1 cellular context compared by ENCODE assay signal in the genomic region with DNA sequence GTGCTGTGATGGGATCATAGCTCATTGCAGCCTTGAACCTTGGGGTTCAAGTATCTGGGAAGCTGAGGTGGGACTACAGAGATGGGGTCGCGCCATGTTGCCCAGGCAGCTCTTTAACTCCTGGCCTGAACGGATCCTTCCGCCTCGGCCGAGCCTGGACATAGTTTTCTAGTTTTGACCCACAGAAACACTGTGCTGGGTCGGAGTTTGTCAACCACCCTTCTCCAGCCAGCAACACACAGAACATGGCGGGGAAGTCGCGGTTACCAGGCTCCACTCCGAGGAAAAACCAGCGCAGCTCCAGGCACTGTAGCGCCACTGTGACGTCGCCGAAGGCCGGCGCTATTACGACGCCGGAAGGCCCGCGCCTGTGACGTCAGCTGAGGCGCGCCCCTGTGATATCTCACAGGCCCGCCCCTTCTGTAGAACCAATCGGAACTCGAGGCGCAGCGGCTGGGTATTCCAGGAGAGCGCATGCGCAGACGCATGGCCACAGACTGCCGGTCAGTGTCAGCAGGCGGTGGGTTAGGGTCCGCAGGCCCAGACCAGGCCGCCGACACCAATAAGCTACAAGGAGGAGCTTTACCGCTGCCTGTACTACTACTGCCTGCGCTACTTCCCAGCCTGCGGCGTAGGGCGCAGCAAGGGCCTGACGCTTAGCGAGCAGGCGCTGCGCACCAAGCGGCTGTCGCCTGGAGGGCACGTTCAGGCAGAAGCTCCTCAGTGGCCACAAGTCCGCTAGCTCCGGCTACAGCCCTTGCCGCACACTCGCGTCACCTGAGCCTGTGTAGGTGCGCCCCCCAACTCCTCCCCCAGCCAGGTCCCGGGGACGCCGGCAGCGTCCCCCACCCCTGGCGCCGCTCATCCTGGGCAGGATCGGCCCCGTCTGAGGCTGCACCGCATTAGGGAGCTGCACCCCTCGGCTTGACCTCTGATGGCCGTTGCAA.
TF ChIP-seq lines count a peak whose summit lies in the region.

No MANE protein-coding gene starts in this region.

TF ChIP-seq in HepG2, 621 proteins besides CTCF, POLR2A, EP300 and RAD21 (continued from another document and continues in another):
- TF ChIP-seq ZGPAT (CRISPR knock-in tag; IDR thresholded peaks at IDR 0.05): peak; percentile 95
- TF ChIP-seq, protein P1, sequence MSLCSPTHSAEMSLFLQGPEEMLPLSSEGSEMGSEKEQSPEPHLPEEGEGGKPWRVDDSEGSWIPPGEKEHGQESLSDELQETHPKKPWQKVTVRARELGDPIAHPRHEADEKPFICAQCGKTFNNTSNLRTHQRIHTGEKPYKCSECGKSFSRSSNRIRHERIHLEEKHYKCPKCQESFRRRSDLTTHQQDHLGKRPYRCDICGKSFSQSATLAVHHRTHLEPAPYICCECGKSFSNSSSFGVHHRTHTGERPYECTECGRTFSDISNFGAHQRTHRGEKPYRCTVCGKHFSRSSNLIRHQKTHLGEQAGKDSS (CRISPR knock-in tag; IDR thresholded peaks at IDR 0.05; ENCODE audit: borderline replicate concordance, low read depth): 0 out of 2 replicates have a peak, but pooled peaks have one; percentile 63
- no peak for TF ChIP-seq RARG (CRISPR knock-in tag; IDR thresholded peaks at IDR 0.05; ENCODE audit: low read depth)
- peak; percentile 82 for TF ChIP-seq ELF1 (CRISPR knock-in tag; IDR thresholded peaks at IDR 0.05)
- no peak for TF ChIP-seq CEBPB (IDR thresholded peaks at IDR 0.05; ENCODE audit: borderline replicate concordance, low read depth, low read length)
- TF ChIP-seq ETV6 (CRISPR knock-in tag; conservative IDR thresholded peaks at IDR 0.05): 0 out of 2 replicates have a peak, but pooled peaks have one; percentile 75
- peak; percentile 80 for TF ChIP-seq MED1 (CRISPR knock-in tag; IDR thresholded peaks at IDR 0.05)
- TF ChIP-seq ZNF121 (CRISPR knock-in tag; IDR thresholded peaks at IDR 0.05): peak; percentile 98
- peak; percentile 91; the same call in 1 of the 2 replicates for TF ChIP-seq IRF9 (CRISPR knock-in tag; IDR thresholded peaks at IDR 0.05; ENCODE audit: borderline replicate concordance)
- TF ChIP-seq ZNF7 (CRISPR knock-in tag; IDR thresholded peaks at IDR 0.05): peak; percentile 44; the same call in 1 of the 2 replicates
- peak; percentile 82; the same call in 1 of the 2 replicates for TF ChIP-seq MTF1 (CRISPR knock-in tag; IDR thresholded peaks at IDR 0.05)
- TF ChIP-seq KDM6A (CRISPR knock-in tag; IDR thresholded peaks at IDR 0.05; ENCODE audit: low read depth): no peak
- peak; percentile 69 for TF ChIP-seq EED (CRISPR knock-in tag; IDR thresholded peaks at IDR 0.05)
- TF ChIP-seq HNRNPLL (IDR thresholded peaks at IDR 0.05; ENCODE audit: low read depth, low read length, poor library complexity, severe bottlenecking): peak; percentile 94
- TF ChIP-seq MTA1 (CRISPR knock-in tag; IDR thresholded peaks at IDR 0.05; ENCODE audit: borderline replicate concordance): peak; percentile 52; the same call in 1 of the 2 replicates
- no peak for TF ChIP-seq HNF4G (IDR thresholded peaks at IDR 0.05; ENCODE audit: borderline replicate concordance, low read depth, low read length)
- no peak for TF ChIP-seq HNF4G (CRISPR knock-in tag; IDR thresholded peaks at IDR 0.05; ENCODE audit: borderline replicate concordance, low read depth)
- TF ChIP-seq BORCS8-MEF2B (CRISPR knock-in tag; IDR thresholded peaks at IDR 0.05): peak; percentile 95
- 0 out of 2 replicates have a peak, but pooled peaks have one; percentile 85 for TF ChIP-seq SAFB2 (CRISPR knock-in tag; IDR thresholded peaks at IDR 0.05; ENCODE audit: borderline replicate concordance, low read depth)
- TF ChIP-seq ZNF180 (CRISPR knock-in tag; IDR thresholded peaks at IDR 0.05; ENCODE audit: borderline replicate concordance, low read depth): no peak
- no peak for TF ChIP-seq ZNF75D (CRISPR knock-in tag; IDR thresholded peaks at IDR 0.05; ENCODE audit: borderline replicate concordance)
- peak; percentile 43 for TF ChIP-seq RXRB (CRISPR knock-in tag; IDR thresholded peaks at IDR 0.05; ENCODE audit: borderline replicate concordance)
- peak; percentile 57 for TF ChIP-seq GABPA (IDR thresholded peaks at IDR 0.05; ENCODE audit: low read depth, low read length)
- peak; percentile 91 for TF ChIP-seq GABPA (CRISPR knock-in tag; IDR thresholded peaks at IDR 0.05; ENCODE audit: low read depth)
- TF ChIP-seq, protein P2, sequence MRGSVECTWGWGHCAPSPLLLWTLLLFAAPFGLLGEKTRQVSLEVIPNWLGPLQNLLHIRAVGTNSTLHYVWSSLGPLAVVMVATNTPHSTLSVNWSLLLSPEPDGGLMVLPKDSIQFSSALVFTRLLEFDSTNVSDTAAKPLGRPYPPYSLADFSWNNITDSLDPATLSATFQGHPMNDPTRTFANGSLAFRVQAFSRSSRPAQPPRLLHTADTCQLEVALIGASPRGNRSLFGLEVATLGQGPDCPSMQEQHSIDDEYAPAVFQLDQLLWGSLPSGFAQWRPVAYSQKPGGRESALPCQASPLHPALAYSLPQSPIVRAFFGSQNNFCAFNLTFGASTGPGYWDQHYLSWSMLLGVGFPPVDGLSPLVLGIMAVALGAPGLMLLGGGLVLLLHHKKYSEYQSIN (CRISPR knock-in tag; IDR thresholded peaks at IDR 0.05; ENCODE audit: borderline replicate concordance): no peak
- TF ChIP-seq ZNF572 (CRISPR knock-in tag; IDR thresholded peaks at IDR 0.05): peak; percentile 85
- TF ChIP-seq, protein P3, sequence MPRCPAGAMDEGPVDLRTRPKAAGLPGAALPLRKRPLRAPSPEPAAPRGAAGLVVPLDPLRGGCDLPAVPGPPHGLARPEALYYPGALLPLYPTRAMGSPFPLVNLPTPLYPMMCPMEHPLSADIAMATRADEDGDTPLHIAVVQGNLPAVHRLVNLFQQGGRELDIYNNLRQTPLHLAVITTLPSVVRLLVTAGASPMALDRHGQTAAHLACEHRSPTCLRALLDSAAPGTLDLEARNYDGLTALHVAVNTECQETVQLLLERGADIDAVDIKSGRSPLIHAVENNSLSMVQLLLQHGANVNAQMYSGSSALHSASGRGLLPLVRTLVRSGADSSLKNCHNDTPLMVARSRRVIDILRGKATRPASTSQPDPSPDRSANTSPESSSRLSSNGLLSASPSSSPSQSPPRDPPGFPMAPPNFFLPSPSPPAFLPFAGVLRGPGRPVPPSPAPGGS (CRISPR knock-in tag; IDR thresholded peaks at IDR 0.05): peak; percentile 93; the same call in 1 of the 2 replicates
- peak; percentile 47; the same call in 1 of the 2 replicates for TF ChIP-seq ZNF839 (CRISPR knock-in tag; IDR thresholded peaks at IDR 0.05; ENCODE audit: borderline replicate concordance)
- TF ChIP-seq, protein P4, sequence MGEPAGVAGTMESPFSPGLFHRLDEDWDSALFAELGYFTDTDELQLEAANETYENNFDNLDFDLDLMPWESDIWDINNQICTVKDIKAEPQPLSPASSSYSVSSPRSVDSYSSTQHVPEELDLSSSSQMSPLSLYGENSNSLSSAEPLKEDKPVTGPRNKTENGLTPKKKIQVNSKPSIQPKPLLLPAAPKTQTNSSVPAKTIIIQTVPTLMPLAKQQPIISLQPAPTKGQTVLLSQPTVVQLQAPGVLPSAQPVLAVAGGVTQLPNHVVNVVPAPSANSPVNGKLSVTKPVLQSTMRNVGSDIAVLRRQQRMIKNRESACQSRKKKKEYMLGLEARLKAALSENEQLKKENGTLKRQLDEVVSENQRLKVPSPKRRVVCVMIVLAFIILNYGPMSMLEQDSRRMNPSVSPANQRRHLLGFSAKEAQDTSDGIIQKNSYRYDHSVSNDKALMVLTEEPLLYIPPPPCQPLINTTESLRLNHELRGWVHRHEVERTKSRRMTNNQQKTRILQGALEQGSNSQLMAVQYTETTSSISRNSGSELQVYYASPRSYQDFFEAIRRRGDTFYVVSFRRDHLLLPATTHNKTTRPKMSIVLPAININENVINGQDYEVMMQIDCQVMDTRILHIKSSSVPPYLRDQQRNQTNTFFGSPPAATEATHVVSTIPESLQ (CRISPR knock-in tag; conservative IDR thresholded peaks at IDR 0.05): no peak
- TF ChIP-seq ZNF784 (CRISPR knock-in tag; IDR thresholded peaks at IDR 0.05; ENCODE audit: borderline replicate concordance): peak; percentile 84
- peak; percentile 94; the same call in 1 of the 2 replicates for TF ChIP-seq ZNF232 (CRISPR knock-in tag; IDR thresholded peaks at IDR 0.05; ENCODE audit: borderline replicate concordance)
- peak; percentile 64 to 72; a peak in 3 of 4 replicates for TF ChIP-seq HMGXB4 (CRISPR knock-in tag; IDR thresholded peaks at IDR 0.05; ENCODE audit: borderline replicate concordance in 1 of 2, low read depth in 1 of 2)
- TF ChIP-seq ZNF639 (CRISPR knock-in tag; conservative IDR thresholded peaks at IDR 0.05): peak; percentile 76; the same call in 1 of the 2 replicates
- TF ChIP-seq ZNF879 (CRISPR knock-in tag; IDR thresholded peaks at IDR 0.05): peak; percentile 94
- TF ChIP-seq ZNF841 (CRISPR knock-in tag; IDR thresholded peaks at IDR 0.05; ENCODE audit: borderline replicate concordance): peak; percentile 86
- TF ChIP-seq FOXA3 (CRISPR knock-in tag; IDR thresholded peaks at IDR 0.05): peak; percentile 59
- no peak for TF ChIP-seq NR1H2 (CRISPR knock-in tag; IDR thresholded peaks at IDR 0.05; ENCODE audit: borderline replicate concordance, low read depth)
- peak; percentile 92 for TF ChIP-seq ZNF781 (CRISPR knock-in tag; IDR thresholded peaks at IDR 0.05; ENCODE audit: borderline replicate concordance, not compliant biosample characterization)
